ENCODE assay signal across 17 cellular contexts in genomic region chr11:71783165-71783564, GRCh38. TPM values are rescaled to one million over a fixed set of nuclear protein-coding genes. Genes with fewer than 3 reads are reported as not detected.
"Had no signal": no experiment of that assay in that cellular context is flagged by ENCODE, and none has a peak within 500 bp of the region (broad histone marks: within the 10 kb centered on the region; RNA-seq: fewer than 3 reads in every experiment).

No MANE protein-coding gene starts in this region.

RNA-seq across cellular contexts. Expression of gene DEFB108B, which starts 49.8 kb away (rescaled TPM):
- total RNA-seq: activated CD4-positive, alpha-beta memory T cell treated with anti-CD3 and anti-CD28 coated beads, Interleukin-2, amount 10 ng/mL, durations not matched to agents 7 days and 5 days; activated CD8-positive, alpha-beta memory T cell treated with anti-CD3 and anti-CD28 coated beads, Interleukin-2, amount 10 ng/mL, durations not matched to agents 7 days and 5 days; colonic mucosa; endodermal cell; epithelial cell of proximal tubule; foreskin keratinocyte; hepatocyte; left cardiac atrium; lower leg skin; mesenteric fat pad; naive thymus-derived CD8-positive, alpha-beta T cell; ovary; psoas muscle; smooth muscle cell; suprapubic skin; transverse colon; vagina had no signal
- polyA plus RNA-seq: foreskin keratinocyte; hepatocyte; naive thymus-derived CD8-positive, alpha-beta T cell; ovary; psoas muscle; smooth muscle cell had no signal
